In genomic region chr19:17842663-17843313, GRCh38 we compare ENCODE assay signal across 11 cellular contexts. TPM values are rescaled to one million over a fixed set of nuclear protein-coding genes. Genes with fewer than 3 reads are reported as not detected.
A peak's percentile ranks its signal among the peaks of the same experiment; 100 is the strongest.
DNase-seq lines count a peak whose midpoint lies in the region; ATAC-seq and TF ChIP-seq lines count a peak whose summit lies in the region.
"Had no signal": no experiment of that assay in that cellular context is flagged by ENCODE, and none has a peak within 500 bp of the region (broad histone marks: within the 10 kb centered on the region; RNA-seq: fewer than 3 reads in every experiment).

No MANE protein-coding gene starts in this region.

- H3K9me3 Mint-ChIP-seq in MCF 10A (ENCODE audit: unreplicated experiment) (no peaks in the 10 kb centered on the region), immature natural killer cell (no peaks in the 10 kb centered on the region)
- no peaks in the 10 kb centered on the region for H3K9me3 Mint-ChIP-seq in effector memory CD8-positive, alpha-beta T cell

- H3K27ac Mint-ChIP-seq in MCF 10A (ENCODE audit: low read depth, unreplicated experiment) (peak overlapping the region; percentile 7), immature natural killer cell (no peak overlapping the region)
- H3K27ac Mint-ChIP-seq in effector memory CD8-positive, alpha-beta T cell: peak overlapping the region in 1 of 2 donors; percentile 97

- H3K4me3 Mint-ChIP-seq in MCF 10A (ENCODE audit: unreplicated experiment) (peak overlapping the region; percentile 69), immature natural killer cell (no peak overlapping the region)
- H3K4me3 Mint-ChIP-seq in effector memory CD8-positive, alpha-beta T cell: no peak overlapping the region

- H3K27me3 Mint-ChIP-seq in MCF 10A (ENCODE audit: insufficient read depth, unreplicated experiment) (no peaks in the 10 kb centered on the region), immature natural killer cell (ENCODE audit: low read depth in 3 of 3) (peaks cover 3 to 11% (median 8%) of the 10 kb centered on the region in 3 donors)
- no peaks in the 10 kb centered on the region for H3K27me3 Mint-ChIP-seq in effector memory CD8-positive, alpha-beta T cell

- peak overlapping the region; percentile 58; the same call in 1 of the 2 replicates for H3K9ac ChIP-seq in iPS-20b (ENCODE audit: low read depth, low read length)

- TF ChIP-seq CTCF in HEK293 (tag by site-specific recombination; IDR thresholded peaks at IDR 0.05) (no peak), MCF 10A (IDR thresholded peaks at IDR 0.05; ENCODE audit: unreplicated experiment) (no peak), suprapubic skin (IDR thresholded peaks at IDR 0.05) (no peak)

- H3K9me3 ChIP-seq in HEK293 (ENCODE audit: control insufficient read depth, insufficient read depth, low read depth, low read length): no peaks in the 10 kb centered on the region
- H3K9me3 ChIP-seq in iPS-20b (ENCODE audit: insufficient read depth, low read depth, low read length): no peaks in the 10 kb centered on the region
- H3K9me3 ChIP-seq in suprapubic skin: no peaks in the 10 kb centered on the region
- H3K9me3 ChIP-seq: HAP-1, right lobe of liver had no signal

- TF ChIP-seq POLR2A in suprapubic skin (IDR thresholded peaks at IDR 0.05): no peak

- BruUV-seq in MCF 10A (replicated peaks; lab: Mats Ljungman, UMichigan): no TSS peak

- intact Hi-C loops in MCF 10A (cut with micrococcal nuclease): no loop called here

- H3K4me1 Mint-ChIP-seq in MCF 10A (ENCODE audit: insufficient read depth, unreplicated experiment): no peaks in the 10 kb centered on the region
- H3K4me1 Mint-ChIP-seq in effector memory CD8-positive, alpha-beta T cell (ENCODE audit: low read depth in 2 of 2): peaks cover 31 to 38% of the 10 kb centered on the region in 2 donors
- H3K4me1 Mint-ChIP-seq in immature natural killer cell: peaks cover 34 to 37% of the 10 kb centered on the region in 2 donors

- ATAC-seq in effector memory CD8-positive, alpha-beta T cell (replicated peaks): no peak
- ATAC-seq in HG02884 (IDR thresholded peaks at IDR 0.05; ENCODE audit: unreplicated experiment): no peak

- CTCF ChIA-PET in HEK293 (lab: Yijun Ruan, JAX) (interaction anchor here (0.5 kb wide), 1 partner anchor 11 kb away, joined by 3 read pairs; no protein-coding TSS in a partner anchor), MCF 10A (lab: Yijun Ruan, JAX) (interaction anchor here (0.6 to 1.2 kb wide), 2 partner anchors 12 to 378 kb away, joined by 3 to 4 read pairs; no protein-coding TSS in a partner anchor)

- H3K36me3 ChIP-seq in HEK293 (ENCODE audit: control insufficient read depth in 2 of 2, insufficient read depth in 1 of 2, low read length in 2 of 2) (no peaks in the 10 kb centered on the region), iPS-20b (ENCODE audit: insufficient read depth, low read depth, low read length) (no peaks in the 10 kb centered on the region), suprapubic skin (peaks cover 4% of the 10 kb centered on the region)
- H3K36me3 ChIP-seq: HAP-1, right lobe of liver had no signal

- DNase-seq in MCF 10A (ENCODE audit: unreplicated experiment): no peak
- DNase-seq in suprapubic skin (ENCODE audit: low spot score in 2 of 2): no peak
- DNase-seq in activated naive CD4-positive, alpha-beta T cell treated with anti-CD3 and anti-CD28 coated beads, Interleukin-2, amount 50 U/mL, for 16 hours: no peak
- no peak for DNase-seq in effector memory CD8-positive, alpha-beta T cell
- no peak for DNase-seq in immature natural killer cell

- H3K27me3 ChIP-seq in iPS-20b (ENCODE audit: insufficient read depth, low read length) (peaks cover 43% of the 10 kb centered on the region), suprapubic skin (peaks cover 20% of the 10 kb centered on the region)
- H3K27me3 ChIP-seq: right lobe of liver had no signal

- H3K27ac ChIP-seq in HEK293 (ENCODE audit: extremely low read depth, low read depth, low read length): no peak overlapping the region
- no peak overlapping the region for H3K27ac ChIP-seq in iPS-20b (ENCODE audit: low read length)
- H3K27ac ChIP-seq in suprapubic skin: no peak overlapping the region
- H3K27ac ChIP-seq: right lobe of liver had no signal

- 61% methylated on average over 12 of the region's 21 CpGs for WGBS in suprapubic skin

- POLR2A ChIA-PET in HEK293 (lab: Yijun Ruan, JAX) (interaction anchor here (1.3 kb wide), 1 partner anchor 17 kb away, joined by 3 read pairs; the partner anchor contains the start of gene RPL18A), MCF 10A (lab: Yijun Ruan, JAX) (interaction anchor here (0.6 to 1.0 kb wide), 2 partner anchors 10 to 17 kb away, joined by 4 to 6 read pairs; partner anchors contain the start of gene RPL18A)

- no peaks in the 10 kb centered on the region for H3K36me3 Mint-ChIP-seq in MCF 10A (ENCODE audit: insufficient read depth, unreplicated experiment)
- peaks cover 76% of the 10 kb centered on the region for H3K36me3 Mint-ChIP-seq in effector memory CD8-positive, alpha-beta T cell (ENCODE audit: insufficient read depth)
- H3K36me3 Mint-ChIP-seq in immature natural killer cell: peaks cover 0 to 28% (median 8%) of the 10 kb centered on the region in 3 donors

- TF ChIP-seq EP300 in suprapubic skin (IDR thresholded peaks at IDR 0.05): no peak

- H3K4me1 ChIP-seq in HEK293 (ENCODE audit: control insufficient read depth, insufficient read depth, low read length) (no peaks in the 10 kb centered on the region), iPS-20b (ENCODE audit: insufficient read depth, low read length) (no peaks in the 10 kb centered on the region; the same call in 1 of the 2 replicates), suprapubic skin (peaks cover 23% of the 10 kb centered on the region)
- H3K4me1 ChIP-seq: right lobe of liver had no signal

- no peak overlapping the region for H3K4me3 ChIP-seq in HEK293 (ENCODE audit: low read depth, low read length)
- H3K4me3 ChIP-seq in iPS-20b (ENCODE audit: low read length): peak overlapping the region; percentile 67
- H3K4me3 ChIP-seq in suprapubic skin: peak overlapping the region; percentile 26
- H3K4me3 ChIP-seq: HAP-1, right lobe of liver had no signal

TF ChIP-seq in HEK293, 187 proteins besides CTCF, POLR2A, EP300 and RAD21:
- TF ChIP-seq KLF16 (tag by site-specific recombination; IDR thresholded peaks at IDR 0.05) (no peak), ZBTB8A (tag by site-specific recombination; IDR thresholded peaks at IDR 0.05) (0 out of 2 replicates have a peak, but pooled peaks have one; percentile 23)

RNA-seq across cellular contexts. Expression of gene JAK3, which starts 5.0 kb away (rescaled TPM):
- total RNA-seq in MCF 10A (2022) (not detected in 2 replicates), suprapubic skin (1 to 10 TPM; 1.0 to 4.0 (median 1.7) TPM)
- polyA plus RNA-seq in immature natural killer cell: 10 to 100 TPM; 43.5 to 79.8 (median 47.4) TPM

RNA-seq across cellular contexts. Expression of gene RPL18A, which starts 16.9 kb away (rescaled TPM):
- total RNA-seq in MCF 10A (2022): 3,250 and 3,372 TPM in 2 replicates
- 1,000 to 10,000 TPM; 1,229 to 2,185 (median 2,114) TPM for total RNA-seq in suprapubic skin
- polyA plus RNA-seq in immature natural killer cell: 1,000 to 10,000 TPM; 1,385 to 2,434 (median 1,562) TPM

RNA-seq across cellular contexts. Expression of gene INSL3, which starts 21.5 kb away (rescaled TPM):
- total RNA-seq in MCF 10A (2022) (not detected in 2 replicates), suprapubic skin (not detected)
- polyA plus RNA-seq in immature natural killer cell: 1 to 10 TPM in 1 of 3 donors, under 1 TPM in 1, not detected in 1; 0.60 to 2.0 TPM
- total RNA-seq: left colon, right lobe of liver had no signal

RNA-seq across cellular contexts. Expression of gene SLC5A5, which starts 29.0 kb away (rescaled TPM):
- total RNA-seq in MCF 10A (2022): not detected in 2 replicates
- total RNA-seq in suprapubic skin: not detected
- polyA plus RNA-seq in immature natural killer cell: 1 to 10 TPM in 1 of 3 donors, under 1 TPM in 1, not detected in 1; 0.75 to 1.4 TPM
- total RNA-seq: left colon, right lobe of liver had no signal

RNA-seq across cellular contexts. Expression of gene B3GNT3, which starts 47.9 kb away (rescaled TPM):
- total RNA-seq in MCF 10A (2022) (0.40 and 0.49 TPM in 2 replicates), suprapubic skin (10 to 100 TPM in 1 of 4 donors, 1 to 10 TPM in 3; 1.4 to 12.1 (median 5.9) TPM)
- not detected for polyA plus RNA-seq in immature natural killer cell
